9 cellular contexts compared by ENCODE assay signal in genomic region chr9:113057193-113057592, GRCh38. TPM values are rescaled to one million over a fixed set of nuclear protein-coding genes. Genes with fewer than 3 reads are reported as not detected.
DNase-seq lines count a peak whose midpoint lies in the region; ATAC-seq and TF ChIP-seq lines count a peak whose summit lies in the region.
"Had no signal": no experiment of that assay in that cellular context is flagged by ENCODE, and none has a peak within 500 bp of the region (broad histone marks: within the 10 kb centered on the region; RNA-seq: fewer than 3 reads in every experiment).

No MANE protein-coding gene starts in this region.

- H3K9me3 ChIP-seq in adrenal gland (replicated peaks in 1 of 3) (peaks cover 0 to 5% (median 0%) of the 10 kb centered on the region in 3 donors), suprapubic skin (peaks cover 32% of the 10 kb centered on the region)

- no peaks in the 10 kb centered on the region; the same call in 1 of the 2 replicates for H4K20me1 ChIP-seq in GM23338 (replicated peaks; ENCODE audit: insufficient read depth)

- no peak overlapping the region for H3K27ac Mint-ChIP-seq in GM23338
- H3K27ac Mint-ChIP-seq: activated T-helper 2 cell treated with anti-CD3 and anti-CD28 coated beads, Interferon-gamma antibody, Interleukin-2, Interleukin-4, amounts not matched to agents 10 μg/mL and 5 μg/mL and 100 μg/mL, durations not matched to agents 14 hours and 24 hours and 36 hours had no signal

- TF ChIP-seq POLR2A in adrenal gland (IDR thresholded peaks at IDR 0.05) (no peak), suprapubic skin (IDR thresholded peaks at IDR 0.05) (no peak)

- ATAC-seq in GM23338: no peak

- H3K4me1 ChIP-seq in GM23338 (ENCODE audit: insufficient read depth) (peaks cover 8% of the 10 kb centered on the region; the same call in 1 of the 2 replicates), adrenal gland (replicated peaks in 1 of 2) (no peaks in the 10 kb centered on the region), suprapubic skin (peaks cover 5% of the 10 kb centered on the region)

- peaks cover 71% of the 10 kb centered on the region for H3K27me3 ChIP-seq in GM23338 (ENCODE audit: insufficient read depth)
- H3K27me3 ChIP-seq in adrenal gland: peaks cover 9% of the 10 kb centered on the region
- H3K27me3 ChIP-seq in kidney epithelial cell (ENCODE audit: control insufficient read depth, insufficient read depth, low read length): peaks cover 20% of the 10 kb centered on the region
- H3K27me3 ChIP-seq in suprapubic skin: peaks cover 40% of the 10 kb centered on the region

- DNase-seq in GM23338 (ENCODE audit: low spot score) (no peak), adrenal gland (no peak), kidney epithelial cell (ENCODE audit: low read depth) (no peak), suprapubic skin (ENCODE audit: low spot score in 2 of 2) (no peak), NCI-H2196 (lab: John Stamatoyannopoulos, UW; ENCODE audit: unreplicated experiment) (no peak), RPMI8226 (no peak), NCI-H1436 treated with DMSO at 0.1 percent for 48 hours (lab: John Stamatoyannopoulos, UW) (no peak), SK-N-DZ (ENCODE audit: low spot score) (no peak)

- intact Hi-C loops in adrenal gland (cut with DNase I): no loop called here

- peak overlapping the region; percentile 99 for H3K4me3 ChIP-seq in GM23338
- peak overlapping the region in 2 of 4 donors; percentile 48 to 71 for H3K4me3 ChIP-seq in adrenal gland
- H3K4me3 ChIP-seq in kidney epithelial cell (ENCODE audit: low read depth, low read length): peak overlapping the region; percentile 78
- H3K4me3 ChIP-seq in suprapubic skin: peak overlapping the region; percentile 75

- peak overlapping the region; percentile 97; the same call in 1 of the 2 replicates for H2AFZ ChIP-seq in GM23338

- H3K79me2 ChIP-seq in GM23338 (replicated peaks; ENCODE audit: insufficient read depth): 0 out of 2 replicates have a peak, but pooled peaks cover 8% of the 10 kb centered on the region

- no peaks in the 10 kb centered on the region for H3K4me1 Mint-ChIP-seq in GM23338

- peaks cover 20% of the 10 kb centered on the region for H3K9me2 ChIP-seq in GM23338 (ENCODE audit: insufficient read depth)

- H3K36me3 ChIP-seq in GM23338 (ENCODE audit: insufficient read depth) (no peaks in the 10 kb centered on the region), adrenal gland (replicated peaks in 1 of 2) (no peaks in the 10 kb centered on the region), kidney epithelial cell (ENCODE audit: control insufficient read depth, insufficient read depth, low read length) (no peaks in the 10 kb centered on the region), suprapubic skin (no peaks in the 10 kb centered on the region)

- no peak overlapping the region for H3K4me3 Mint-ChIP-seq in GM23338

- TF ChIP-seq CTCF in GM23338 (conservative IDR thresholded peaks at IDR 0.05; ENCODE audit: low read depth in 2 of 2) (no peak), adrenal gland (IDR thresholded peaks at IDR 0.05) (no peak), kidney epithelial cell (IDR thresholded peaks at IDR 0.05; ENCODE audit: insufficient read depth, low read length, poor library complexity, severe bottlenecking) (no peak), suprapubic skin (IDR thresholded peaks at IDR 0.05) (no peak)

- H3F3A ChIP-seq in GM23338 (replicated peaks; ENCODE audit: low read depth): no peaks in the 10 kb centered on the region

- H3K27me3 Mint-ChIP-seq in GM23338 (ENCODE audit: insufficient read depth, low read depth, poor library complexity): peaks cover 13% of the 10 kb centered on the region

- H3K27ac ChIP-seq in GM23338 (ENCODE audit: low read depth): no peak overlapping the region
- H3K27ac ChIP-seq in adrenal gland: peak overlapping the region in 3 of 5 donors; percentile 1 to 77 (median 52)
- H3K27ac ChIP-seq in suprapubic skin: no peak overlapping the region

- 28 to 52% (median 45%) methylated on average over 5 of the region's 5 CpGs for WGBS in adrenal gland, 4 donors
- WGBS in suprapubic skin: 43% methylated on average over 5 of the region's 5 CpGs

- H3K9me3 Mint-ChIP-seq in GM23338: peaks cover 13% of the 10 kb centered on the region

- peaks cover 3% of the 10 kb centered on the region; the same call in 1 of the 3 replicates for H3K36me3 Mint-ChIP-seq in GM23338 (ENCODE audit: low read depth)

- no peak for TF ChIP-seq EP300 in suprapubic skin (IDR thresholded peaks at IDR 0.05)

- peak overlapping the region; percentile 98 for H3K4me2 ChIP-seq in GM23338

TF ChIP-seq in GM23338, 12 proteins besides CTCF, POLR2A, EP300 and RAD21:
- TF ChIP-seq EZH2 (IDR thresholded peaks at IDR 0.05; ENCODE audit: low read depth, unreplicated experiment) (peak; percentile 0), STAT1 (IDR thresholded peaks at IDR 0.05; ENCODE audit: unreplicated experiment) (no peak), ZNF114 (CRISPR knock-in tag; IDR thresholded peaks at IDR 0.05) (no peak)

RNA-seq across cellular contexts. Expression of gene ZFP37, which starts 0.7 kb away (rescaled TPM):
- total RNA-seq in GM23338 (2014; rRNA removed; shearing (Covaris generic)): 5.0 and 5.6 TPM in 2 replicates
- polyA plus RNA-seq in GM23338 (2016; fragmentation: Nextera tagmentation; extraction: Ambion mirVana) (1.5 and 2.3 TPM in 2 replicates), adrenal gland (1 to 10 TPM in 2 of 3 donors, under 1 TPM in 1; 0.64 to 2.4 (median 1.0) TPM)
- total RNA-seq in adrenal gland (1 to 10 TPM in 6 of 8 donors, under 1 TPM in 2; 0.12 to 2.7 (median 1.8) TPM), kidney epithelial cell (0.58 and 0.68 TPM in 2 replicates), suprapubic skin (1 to 10 TPM; 1.1 to 3.7 (median 1.4) TPM)
- 4.9 and 5.9 TPM in 2 replicates for polyA plus RNA-seq in SK-N-DZ (2014; cell fraction: cytosol; rRNA removed)
- 4.8 and 6.4 TPM in 2 replicates for polyA plus RNA-seq in SK-N-DZ (2014; cell fraction: nucleus; rRNA removed)

RNA-seq across cellular contexts. Expression of gene ZNF883, which starts 45.2 kb away (rescaled TPM):
- 11.8 and 44.4 TPM in 2 replicates for total RNA-seq in GM23338 (2014; rRNA removed; shearing (Covaris generic))
- polyA plus RNA-seq in GM23338 (2016; fragmentation: Nextera tagmentation; extraction: Ambion mirVana): 25.1 and 26.8 TPM in 2 replicates
- total RNA-seq in adrenal gland: 1 to 10 TPM in 1 of 8 donors, under 1 TPM in 3, not detected in 4; 0.50 to 1.2 (median 0.77) TPM
- polyA plus RNA-seq in adrenal gland: 1 to 10 TPM in 1 of 3 donors, under 1 TPM in 2; 0.24 to 1.8 (median 0.51) TPM
- total RNA-seq in kidney epithelial cell: 2.7 and 3.0 TPM in 2 replicates
- total RNA-seq in suprapubic skin: 1 to 10 TPM in 1 of 4 donors, under 1 TPM in 2, not detected in 1; 0.31 to 2.9 (median 0.97) TPM
- polyA plus RNA-seq in SK-N-DZ (2014; cell fraction: cytosol; rRNA removed): 6.5 and 8.4 TPM in 2 replicates
- polyA plus RNA-seq in SK-N-DZ (2014; cell fraction: nucleus; rRNA removed): 4.0 and 7.2 TPM in 2 replicates

Comparison
In these comparisons a context has a peak if more than half of its experiments do, and no peak if none do; other contexts are left out.
1. H3K27ac ChIP-seq: peak in adrenal gland (3 of 5); none in GM23338 (single experiment) and suprapubic skin (single experiment).